Comparison of ENCODE assay signal across 23 cellular contexts in genomic region chr11:9697766-9698165, GRCh38. TPM values are rescaled to one million over a fixed set of nuclear protein-coding genes. Genes with fewer than 3 reads are reported as not detected.
DNase-seq lines count a peak whose midpoint lies in the region; ATAC-seq and TF ChIP-seq lines count a peak whose summit lies in the region.
"Had no signal": no experiment of that assay in that cellular context is flagged by ENCODE, and none has a peak within 500 bp of the region (broad histone marks: within the 10 kb centered on the region; RNA-seq: fewer than 3 reads in every experiment).

No MANE protein-coding gene starts in this region.

- H3K27me3 ChIP-seq in DOHH2 (ENCODE audit: control insufficient read depth, low read length) (no peaks in the 10 kb centered on the region), GM23338 (ENCODE audit: insufficient read depth) (no peaks in the 10 kb centered on the region), SU-DHL-6 (ENCODE audit: low read length) (no peaks in the 10 kb centered on the region), trophoblast cell (ENCODE audit: insufficient read depth, low read length) (no peaks in the 10 kb centered on the region), breast epithelium (no peaks in the 10 kb centered on the region), suprapubic skin (no peaks in the 10 kb centered on the region), thyroid gland (no peaks in the 10 kb centered on the region)

- peaks cover 89% of the 10 kb centered on the region for H3K36me3 ChIP-seq in DOHH2 (ENCODE audit: control insufficient read depth, low read length)
- H3K36me3 ChIP-seq in GM23338 (ENCODE audit: insufficient read depth), result peaks cover 10% of the 10 kb centered on the region
- peaks cover 74% of the 10 kb centered on the region for H3K36me3 ChIP-seq in SU-DHL-6 (ENCODE audit: low read length)
- H3K36me3 ChIP-seq in trophoblast cell (ENCODE audit: control insufficient read depth in 1 of 2, insufficient read depth in 2 of 2, low read length in 2 of 2), result peaks cover 12 to 16% of the 10 kb centered on the region in 2 experiments
- H3K36me3 ChIP-seq in breast epithelium, result no peaks in the 10 kb centered on the region
- peaks cover 19% of the 10 kb centered on the region for H3K36me3 ChIP-seq in suprapubic skin
- H3K36me3 ChIP-seq in thyroid gland, result peaks cover 9 to 11% of the 10 kb centered on the region in 2 donors

- no peak overlapping the region for H3K14ac ChIP-seq in trophoblast cell (ENCODE audit: low read length)

- no peak for ATAC-seq in GM23338
- no peak for ATAC-seq in HG02973 (IDR thresholded peaks at IDR 0.05; ENCODE audit: unreplicated experiment)

- H3K79me2 ChIP-seq in DOHH2 (ENCODE audit: control insufficient read depth, low read length) (peaks cover 97% of the 10 kb centered on the region), GM23338 (replicated peaks; ENCODE audit: insufficient read depth) (peaks cover 25% of the 10 kb centered on the region), SU-DHL-6 (ENCODE audit: insufficient read depth, low read length) (peaks cover 99% of the 10 kb centered on the region), trophoblast cell (ENCODE audit: control insufficient read depth, insufficient read depth, low read length, poor library complexity) (peaks cover 3% of the 10 kb centered on the region)

- H3F3A ChIP-seq in DOHH2 (ENCODE audit: control insufficient read depth, insufficient read depth), result peaks cover 65% of the 10 kb centered on the region
- no peaks in the 10 kb centered on the region for H3F3A ChIP-seq in GM23338 (replicated peaks; ENCODE audit: low read depth)
- H3F3A ChIP-seq in SU-DHL-6 (ENCODE audit: insufficient read depth), result peaks cover 83% of the 10 kb centered on the region

- H3K27ac ChIP-seq in DOHH2 (ENCODE audit: low read depth, low read length) (peak overlapping the region; percentile 97), GM23338 (ENCODE audit: low read depth) (peak overlapping the region; percentile 27; the same call in 1 of the 2 replicates), SU-DHL-6 (ENCODE audit: low read depth, low read length) (peak overlapping the region; percentile 82), trophoblast cell (ENCODE audit: low read depth, low read length) (no peak overlapping the region), breast epithelium (no peak overlapping the region), suprapubic skin (no peak overlapping the region), thyroid gland (no peak overlapping the region)
- H3K27ac ChIP-seq: HL-60 had no signal

- intact Hi-C loops in breast epithelium (cut with DNase I; ENCODE audit: low total_unique reads), result no loop called here
- intact Hi-C loops in thyroid gland (cut with DNase I), result no loop called here

- DNase-seq in GM23338 (ENCODE audit: low spot score) (no peak), trophoblast cell (peak; percentile 21 to 66), breast epithelium (ENCODE audit: low spot score in 2 of 2) (no peak), suprapubic skin (ENCODE audit: low spot score in 2 of 2) (no peak), thyroid gland (no peak)
- DNase-seq: 8988T, GF-D8, H7, HFFc6, KG1, NCI-H1105 treated with DMSO at 0.1 percent for 48 hours, NCI-H1694, NCI-H2081, NCI-H2171 treated with DMSO at 0.1 percent for 48 hours, NCI-H524 treated with DMSO at 0.1 percent for 48 hours, NCI-H82, Right ventricle myocardium superior had no signal

- no CpG with 5 or more reads among the region's 4 CpGs for WGBS in trophoblast cell (ENCODE audit: extremely low coverage, insufficient coverage, insufficient read length)
- 96% methylated on average over 4 of the region's 4 CpGs for WGBS in suprapubic skin
- WGBS in thyroid gland, 2 donors, result 95 to 96% methylated on average over 4 of the region's 4 CpGs

- H3K4ac ChIP-seq in trophoblast cell (ENCODE audit: low read depth, low read length), result no peak overlapping the region

- no peak overlapping the region for H2AFZ ChIP-seq in GM23338
- H2AFZ ChIP-seq in SU-DHL-6 (ENCODE audit: low read depth, low read length, severe bottlenecking), result no peak overlapping the region
- no peak overlapping the region for H2AFZ ChIP-seq in trophoblast cell (ENCODE audit: insufficient read depth, low read length, poor library complexity)

- TF ChIP-seq EP300 in suprapubic skin (IDR thresholded peaks at IDR 0.05), result no peak

- peaks cover 6% of the 10 kb centered on the region; the same call in 1 of the 3 replicates for H3K9me3 Mint-ChIP-seq in GM23338
- H3K9me3 Mint-ChIP-seq: CD14-positive monocyte; HFFc6; T-helper 1 cell treated with Interleukin-12 subunit alpha and Interleukin-12 subunit beta and Interleukin-4 antibody, amounts not matched to agents 30 μg/mL and 1 μg/mL, for 36 hours had no signal

- H3K27ac Mint-ChIP-seq in GM23338, result no peak overlapping the region
- H3K27ac Mint-ChIP-seq: HFFc6; T-helper 1 cell treated with Interleukin-12 subunit alpha and Interleukin-12 subunit beta and Interleukin-4 antibody, amounts not matched to agents 30 μg/mL and 1 μg/mL, for 36 hours had no signal

- H4K12ac ChIP-seq in trophoblast cell (ENCODE audit: low read depth, low read length), result no peak overlapping the region

- H4K20me1 ChIP-seq in DOHH2 (ENCODE audit: control insufficient read depth, insufficient read depth, low read depth, low read length) (no peaks in the 10 kb centered on the region), GM23338 (replicated peaks; ENCODE audit: insufficient read depth) (no peaks in the 10 kb centered on the region), SU-DHL-6 (ENCODE audit: low read depth, low read length) (peaks cover 37% of the 10 kb centered on the region; the same call in 1 of the 2 replicates)

- no peak overlapping the region for H2AK5ac ChIP-seq in trophoblast cell (ENCODE audit: low read length)

- H3K4me1 Mint-ChIP-seq in GM23338, result peaks cover 11% of the 10 kb centered on the region

- H3K4me3 ChIP-seq in DOHH2 (ENCODE audit: low read length) (peak overlapping the region; percentile 46), GM23338 (no peak overlapping the region), SU-DHL-6 (ENCODE audit: insufficient read depth, low read length, poor library complexity, severe bottlenecking) (no peak overlapping the region), trophoblast cell (ENCODE audit: low read depth, low read length) (no peak overlapping the region), breast epithelium (no peak overlapping the region), suprapubic skin (no peak overlapping the region), thyroid gland (replicated peaks in 1 of 3) (no peak overlapping the region)

- H3K27me3 Mint-ChIP-seq in GM23338 (ENCODE audit: insufficient read depth, low read depth, poor library complexity), result no peaks in the 10 kb centered on the region

- no peak overlapping the region for H2BK5ac ChIP-seq in trophoblast cell (ENCODE audit: low read depth, low read length, poor library complexity)

- H3K9ac ChIP-seq in SU-DHL-6 (ENCODE audit: low read length) (peak overlapping the region; percentile 35; the same call in 1 of the 2 replicates), trophoblast cell (ENCODE audit: low read length) (no peak overlapping the region)

- H3K18ac ChIP-seq in trophoblast cell (ENCODE audit: low read length), result no peak overlapping the region

- TF ChIP-seq POLR2A in breast epithelium (IDR thresholded peaks at IDR 0.05) (no peak), suprapubic skin (IDR thresholded peaks at IDR 0.05) (no peak), thyroid gland (IDR thresholded peaks at IDR 0.05) (no peak)

- H3K4me2 ChIP-seq in DOHH2 (ENCODE audit: low read length) (peak overlapping the region; percentile 65), GM23338 (no peak overlapping the region), SU-DHL-6 (ENCODE audit: low read depth, low read length, poor library complexity, severe bottlenecking) (peak overlapping the region; percentile 48), trophoblast cell (ENCODE audit: low read length) (no peak overlapping the region)

- no peaks in the 10 kb centered on the region for H3K79me1 ChIP-seq in trophoblast cell (ENCODE audit: low read length)

- H2BK12ac ChIP-seq in trophoblast cell (ENCODE audit: low read length), result no peak overlapping the region

- no peak overlapping the region for H2BK120ac ChIP-seq in trophoblast cell (ENCODE audit: insufficient read depth, low read length, poor library complexity)

- no peak overlapping the region for H3K23ac ChIP-seq in trophoblast cell (ENCODE audit: low read length)

- H3K36me3 Mint-ChIP-seq in GM23338 (ENCODE audit: low read depth), result peaks cover 28% of the 10 kb centered on the region

- no peak overlapping the region for H3K4me3 Mint-ChIP-seq in GM23338
- H3K4me3 Mint-ChIP-seq: CD14-positive monocyte; HFFc6; T-helper 1 cell treated with Interleukin-12 subunit alpha and Interleukin-12 subunit beta and Interleukin-4 antibody, amounts not matched to agents 30 μg/mL and 1 μg/mL, for 36 hours had no signal

- H3K4me1 ChIP-seq in DOHH2 (ENCODE audit: control insufficient read depth, low read length), result peaks cover 98% of the 10 kb centered on the region
- peaks cover 10% of the 10 kb centered on the region; the same call in 1 of the 2 replicates for H3K4me1 ChIP-seq in GM23338 (ENCODE audit: insufficient read depth)
- peaks cover 0 to 2% of the 10 kb centered on the region in 2 experiments for H3K4me1 ChIP-seq in trophoblast cell (ENCODE audit: control insufficient read depth in 1 of 2, insufficient read depth in 2 of 2, low read length in 2 of 2)
- H3K4me1 ChIP-seq in breast epithelium, result peaks cover 0 to 14% of the 10 kb centered on the region in 2 donors
- peaks cover 38% of the 10 kb centered on the region for H3K4me1 ChIP-seq in suprapubic skin
- H3K4me1 ChIP-seq in thyroid gland, result peaks cover 35 to 42% of the 10 kb centered on the region in 2 donors

- H4K8ac ChIP-seq in trophoblast cell (ENCODE audit: low read depth, low read length), result no peak overlapping the region

- H4K91ac ChIP-seq in trophoblast cell (ENCODE audit: low read depth, low read length), result no peak overlapping the region

- TF ChIP-seq CTCF in DOHH2 (IDR thresholded peaks at IDR 0.05; ENCODE audit: low read depth, low read length, poor library complexity, severe bottlenecking) (no peak), GM23338 (conservative IDR thresholded peaks at IDR 0.05; ENCODE audit: low read depth in 2 of 2) (no peak), SU-DHL-6 (IDR thresholded peaks at IDR 0.05; ENCODE audit: insufficient read depth, low read length, poor library complexity, severe bottlenecking) (no peak), breast epithelium (IDR thresholded peaks at IDR 0.05) (no peak), suprapubic skin (IDR thresholded peaks at IDR 0.05) (no peak), thyroid gland (IDR thresholded peaks at IDR 0.05) (no peak)

- H3K9me2 ChIP-seq in DOHH2 (replicated peaks; ENCODE audit: control insufficient read depth, low read length) (no peaks in the 10 kb centered on the region), GM23338 (ENCODE audit: insufficient read depth) (no peaks in the 10 kb centered on the region), SU-DHL-6 (replicated peaks; ENCODE audit: insufficient read depth, low read length) (no peaks in the 10 kb centered on the region)

- H3K9me3 ChIP-seq in DOHH2 (ENCODE audit: control insufficient read depth, insufficient read depth, low read length), result no peaks in the 10 kb centered on the region
- H3K9me3 ChIP-seq in SU-DHL-6 (ENCODE audit: insufficient read depth, low read length), result no peaks in the 10 kb centered on the region
- H3K9me3 ChIP-seq in trophoblast cell (ENCODE audit: insufficient read depth, low read depth, low read length), result no peaks in the 10 kb centered on the region
- H3K9me3 ChIP-seq in breast epithelium, result no peaks in the 10 kb centered on the region
- no peaks in the 10 kb centered on the region for H3K9me3 ChIP-seq in suprapubic skin
- no peaks in the 10 kb centered on the region for H3K9me3 ChIP-seq in thyroid gland

RNA-seq across cellular contexts. Expression of gene SWAP70, which starts 33.9 kb away (rescaled TPM):
- 29.0 and 30.3 TPM in 2 replicates for total RNA-seq in GM23338 (2014; rRNA removed; shearing (Covaris generic))
- polyA plus RNA-seq in GM23338 (2016; fragmentation: Nextera tagmentation; extraction: Ambion mirVana), result 28.2 and 33.3 TPM in 2 replicates
- polyA plus RNA-seq in trophoblast cell (2013), result 70.7 and 73.1 TPM in 2 replicates
- 10 to 100 TPM; 36.8 to 64.5 (median 60.6) TPM for total RNA-seq in breast epithelium
- total RNA-seq in suprapubic skin, result 10 to 100 TPM; 27.6 to 64.9 (median 35.8) TPM
- 10 to 100 TPM; 29.7 to 53.6 (median 38.8) TPM for total RNA-seq in thyroid gland

Comparison
In these comparisons a context has a peak if more than half of its experiments do, and no peak if none do; other contexts are left out.
1. H3K27ac ChIP-seq: peak in DOHH2 (single experiment), GM23338 (single experiment) and SU-DHL-6 (single experiment); none in trophoblast cell (single experiment), breast epithelium (0 of 2), suprapubic skin (single experiment) and thyroid gland (0 of 3).
2. H3K4me2 ChIP-seq: peak in DOHH2 (single experiment) and SU-DHL-6 (single experiment); none in GM23338 (single experiment) and trophoblast cell (single experiment).
3. DNase-seq: peak in trophoblast cell (2 of 2); none in GM23338 (single experiment), breast epithelium (0 of 2), suprapubic skin (0 of 2) and thyroid gland (0 of 2).